15 cellular contexts compared by ENCODE assay signal in genomic region chr15:37095197-37095992, GRCh38. TPM values are rescaled to one million over a fixed set of nuclear protein-coding genes. Genes with fewer than 3 reads are reported as not detected.
A peak's percentile ranks its signal among the peaks of the same experiment; 100 is the strongest.
DNase-seq lines count a peak whose midpoint lies in the region; ATAC-seq and TF ChIP-seq lines count a peak whose summit lies in the region.
"Had no signal": no experiment of that assay in that cellular context is flagged by ENCODE, and none has a peak within 500 bp of the region (broad histone marks: within the 10 kb centered on the region; RNA-seq: fewer than 3 reads in every experiment).

No MANE protein-coding gene starts in this region.

- H3K4me3 ChIP-seq in fibroblast of villous mesenchyme (ENCODE audit: low read depth, low read length) = peak overlapping the region; percentile 95
- H3K4me3 ChIP-seq in muscle layer of duodenum (ENCODE audit: low read depth in 1 of 2, low read length in 2 of 2) = peak overlapping the region; percentile 69 to 87
- peak overlapping the region; percentile 66 to 92 for H3K4me3 ChIP-seq in uterus

- POLR2A ChIA-PET in naive thymus-derived CD8-positive, alpha-beta T cell (lab: Charles Lee) = no interaction called here

- H3K27ac ChIP-seq in muscle layer of duodenum (ENCODE audit: low read length) (peak overlapping the region; percentile 95), uterus (peak overlapping the region; percentile 97)
- H3K27ac ChIP-seq: KMS-11, neutrophil had no signal

- H3K4me3 Mint-ChIP-seq in naive thymus-derived CD8-positive, alpha-beta T cell = peak overlapping the region in 4 of 10 donors; percentile 25 to 52 (median 32)
- H3K4me3 Mint-ChIP-seq: activated CD8-positive, alpha-beta T cell treated with anti-CD3 and anti-CD28 coated beads, Interleukin-2, amount 10 ng/mL, durations not matched to agents 7 days and 5 days had no signal

- H3K4me1 ChIP-seq in muscle layer of duodenum (ENCODE audit: control insufficient read depth in 1 of 2, insufficient read depth in 2 of 2, low read length in 2 of 2) (peaks cover 4 to 12% of the 10 kb centered on the region in 2 donors), uterus (peaks cover 0 to 6% of the 10 kb centered on the region in 2 donors)

- no peak for TF ChIP-seq POLR2A in uterus (IDR thresholded peaks at IDR 0.05)

- peak overlapping the region in 1 of 10 donors; percentile 86 for H3K27ac Mint-ChIP-seq in naive thymus-derived CD8-positive, alpha-beta T cell
- H3K27ac Mint-ChIP-seq: activated CD8-positive, alpha-beta T cell treated with anti-CD3 and anti-CD28 coated beads, Interleukin-2, amount 10 ng/mL, durations not matched to agents 7 days and 5 days had no signal

- intact Hi-C loops in Right ventricle myocardium superior (cut with DNase I) = loop anchor here (5.0 kb wide), 1 partner anchor 208 kb away; no protein-coding TSS in a partner anchor
- intact Hi-C loops in cardiac septum (cut with DNase I) = loop anchor here (5.0 kb wide), 1 partner anchor 78 kb away; no protein-coding TSS in a partner anchor
- intact Hi-C loops in uterus (cut with DNase I; ENCODE audit: low total_unique reads) = loop anchor here (5.0 kb wide), 1 partner anchor 208 kb away; no protein-coding TSS in a partner anchor

- peaks cover 6 to 22% (median 12%) of the 10 kb centered on the region in 3 donors for H3K36me3 Mint-ChIP-seq in naive thymus-derived CD8-positive, alpha-beta T cell

- H3K27me3 ChIP-seq in muscle layer of duodenum (ENCODE audit: low read depth, low read length) = no peaks in the 10 kb centered on the region
- no peaks in the 10 kb centered on the region for H3K27me3 ChIP-seq in uterus

- DNase-seq in Right ventricle myocardium superior (peak; percentile 58), cardiac septum (ENCODE audit: low spot score) (no peak), fibroblast of villous mesenchyme (ENCODE audit: low read depth) (peak; percentile 48), uterus (peak; percentile 25 to 39), DMS53 treated with DMSO at 0.1 percent for 48 hours (lab: John Stamatoyannopoulos, UW; ENCODE audit: unreplicated experiment) (no peak)
- no peak for DNase-seq in naive thymus-derived CD8-positive, alpha-beta T cell
- DNase-seq: ACHN; activated CD8-positive, alpha-beta T cell treated with anti-CD3 and anti-CD28 coated beads, Interleukin-2, amount 10 ng/mL, durations not matched to agents 7 days and 5 days; cortex of kidney; stimulated activated CD8-positive, alpha-beta memory T cell treated with anti-CD3 and anti-CD28 coated beads, Interleukin-4, amount 100 ng/mL, for 48 hours had no signal

- ATAC-seq in Right ventricle myocardium superior (ENCODE audit: poor library complexity) (peak; percentile 2), HG02973 (IDR thresholded peaks at IDR 0.05; ENCODE audit: unreplicated experiment) (no peak)
- ATAC-seq in naive thymus-derived CD8-positive, alpha-beta T cell = no peak
- ATAC-seq: activated CD8-positive, alpha-beta T cell treated with anti-CD3 and anti-CD28 coated beads, Interleukin-2, amount 10 ng/mL, durations not matched to agents 7 days and 5 days; HCT116 had no signal

- H3K27me3 Mint-ChIP-seq in naive thymus-derived CD8-positive, alpha-beta T cell = peaks cover 52 to 98% (median 79%) of the 10 kb centered on the region in 5 donors

- H3K9me3 Mint-ChIP-seq in naive thymus-derived CD8-positive, alpha-beta T cell = peaks cover 0 to 10% (median 1%) of the 10 kb centered on the region in 9 donors

- no peaks in the 10 kb centered on the region for H3K9me3 ChIP-seq in muscle layer of duodenum (ENCODE audit: control insufficient read depth in 1 of 2, low read length in 2 of 2)
- no peaks in the 10 kb centered on the region for H3K9me3 ChIP-seq in uterus
- H3K9me3 ChIP-seq: neutrophil had no signal

- H3K36me3 ChIP-seq in muscle layer of duodenum (ENCODE audit: control insufficient read depth in 1 of 2, insufficient read depth in 2 of 2, low read length in 2 of 2) (peaks cover 0 to 11% of the 10 kb centered on the region in 2 donors), uterus (no peaks in the 10 kb centered on the region)
- H3K36me3 ChIP-seq: neutrophil had no signal

- peaks cover 27 to 40% (median 37%) of the 10 kb centered on the region in 4 donors for H3K4me1 Mint-ChIP-seq in naive thymus-derived CD8-positive, alpha-beta T cell

- TF ChIP-seq CTCF in fibroblast of villous mesenchyme (IDR thresholded peaks at IDR 0.05; ENCODE audit: insufficient read depth, low read depth, low read length) (no peak), uterus (IDR thresholded peaks at IDR 0.05) (no peak)

RNA-seq across cellular contexts. Expression of gene MEIS2, which starts 5.0 kb away (rescaled TPM):
- total RNA-seq in Right ventricle myocardium superior = 43.9 TPM
- 40.3 TPM for total RNA-seq in cardiac septum
- total RNA-seq in fibroblast of villous mesenchyme = 40.9 and 73.0 TPM in 2 replicates
- 100 to 1,000 TPM in 2 of 4 donors, 10 to 100 TPM in 2; 84.0 to 184 (median 112) TPM for total RNA-seq in uterus
- not detected for total RNA-seq in naive thymus-derived CD8-positive, alpha-beta T cell
- not detected for polyA plus RNA-seq in naive thymus-derived CD8-positive, alpha-beta T cell
- total RNA-seq: activated CD8-positive, alpha-beta T cell treated with anti-CD3 and anti-CD28 coated beads, Interleukin-2, amount 10 ng/mL, durations not matched to agents 7 days and 5 days had no signal

Comparison
In these comparisons a context has a peak if more than half of its experiments do, and no peak if none do; other contexts are left out.
1. DNase-seq: peak in Right ventricle myocardium superior (single experiment), fibroblast of villous mesenchyme (single experiment) and uterus (2 of 2); none in cardiac septum (single experiment), naive thymus-derived CD8-positive, alpha-beta T cell (0 of 10) and DMS53 treated with DMSO at 0.1 percent for 48 hours (single experiment).
2. RNA of gene MEIS2, which starts 5.0 kb away (total RNA-seq): 84.0 to 184 TPM in uterus, 40.9 to 73.0 TPM in fibroblast of villous mesenchyme, 43.9 TPM in Right ventricle myocardium superior (single experiment) and 40.3 TPM in cardiac septum (single experiment); not detected in naive thymus-derived CD8-positive, alpha-beta T cell; every median in the first group is over 10 times any median in the second.
3. Peak in every context shown above with its lines, with median percentiles within 50 percentile points of each other: H3K4me3 ChIP-seq.